ENCODE assay signal across 15 cellular contexts in genomic region chr11:134633276-134633675, GRCh38.
DNase-seq lines count a peak whose midpoint lies in the region; ATAC-seq and TF ChIP-seq lines count a peak whose summit lies in the region.
"Had no signal": no experiment of that assay in that cellular context is flagged by ENCODE, and none has a peak within 500 bp of the region (broad histone marks: within the 10 kb centered on the region; RNA-seq: fewer than 3 reads in every experiment).

No MANE protein-coding gene starts in this region.

- CTCF ChIA-PET in activated CD8-positive, alpha-beta memory T cell treated with anti-CD3 and anti-CD28 coated beads, Interleukin-2, amount 10 ng/mL, durations not matched to agents 7 days and 5 days (lab: Charles Lee), result no interaction called here

- TF ChIP-seq CTCF in coronary artery (IDR thresholded peaks at IDR 0.05), result no peak

- DNase-seq in activated CD8-positive, alpha-beta memory T cell treated with anti-CD3 and anti-CD28 coated beads, Interleukin-2, amount 50 U/mL, for 48 hours, result peak; percentile 17
- DNase-seq in activated CD8-positive, alpha-beta memory T cell treated with anti-CD3 and anti-CD28 coated beads, Interleukin-2, amount 10 ng/mL, durations not matched to agents 7 days and 5 days, result no peak
- DNase-seq in coronary artery (ENCODE audit: low spot score), result peak; percentile 16
- DNase-seq in mesenteric fat pad (ENCODE audit: low spot score), result peak; percentile 81
- DNase-seq in ureter (ENCODE audit: low spot score), result peak; percentile 15
- DNase-seq in NCI-H82 treated with DMSO at 0.1 percent for 48 hours (lab: John Stamatoyannopoulos, UW; ENCODE audit: unreplicated experiment), result no peak
- DNase-seq in effector CD4-positive, alpha-beta T cell, result no peak
- DNase-seq: AML-193; CD4-positive, alpha-beta T cell; HCEC 1CT had no signal

- H3K4me3 Mint-ChIP-seq in activated CD8-positive, alpha-beta memory T cell treated with anti-CD3 and anti-CD28 coated beads, Interleukin-2, amount 10 ng/mL, durations not matched to agents 7 days and 5 days, result no peak overlapping the region
- H3K4me3 Mint-ChIP-seq: CD4-positive, alpha-beta T cell; GM23338 had no signal

- H3K27ac ChIP-seq in coronary artery, result no peak overlapping the region
- H3K27ac ChIP-seq: 22Rv1, A549, C4-2B, HL-60 had no signal

- no peak overlapping the region for H3K27ac Mint-ChIP-seq in activated CD8-positive, alpha-beta memory T cell treated with anti-CD3 and anti-CD28 coated beads, Interleukin-2, amount 10 ng/mL, durations not matched to agents 7 days and 5 days
- H3K27ac Mint-ChIP-seq: CD4-positive, alpha-beta T cell; GM23338 had no signal

- ATAC-seq in activated CD8-positive, alpha-beta memory T cell treated with anti-CD3 and anti-CD28 coated beads, Interleukin-2, amount 10 ng/mL, durations not matched to agents 7 days and 5 days, result no peak
- ATAC-seq: A549 had no signal

- H3K9me3 Mint-ChIP-seq in activated CD8-positive, alpha-beta memory T cell treated with anti-CD3 and anti-CD28 coated beads, Interleukin-2, amount 10 ng/mL, durations not matched to agents 7 days and 5 days (ENCODE audit: low read depth), result no peaks in the 10 kb centered on the region
- H3K9me3 Mint-ChIP-seq: CD4-positive, alpha-beta T cell; GM23338 had no signal

- H3K4me3 ChIP-seq in coronary artery, result no peak overlapping the region
- H3K4me3 ChIP-seq: A549, GM23338 had no signal

- H3K4me1 Mint-ChIP-seq in activated CD8-positive, alpha-beta memory T cell treated with anti-CD3 and anti-CD28 coated beads, Interleukin-2, amount 10 ng/mL, durations not matched to agents 7 days and 5 days, result no peaks in the 10 kb centered on the region

- H3K27me3 Mint-ChIP-seq in activated CD8-positive, alpha-beta memory T cell treated with anti-CD3 and anti-CD28 coated beads, Interleukin-2, amount 10 ng/mL, durations not matched to agents 7 days and 5 days, result peaks cover 5% of the 10 kb centered on the region

- H3K36me3 Mint-ChIP-seq in activated CD8-positive, alpha-beta memory T cell treated with anti-CD3 and anti-CD28 coated beads, Interleukin-2, amount 10 ng/mL, durations not matched to agents 7 days and 5 days, result no peaks in the 10 kb centered on the region

Comparison
In these comparisons a context has a peak if more than half of its experiments do, and no peak if none do; other contexts are left out.
1. DNase-seq: peak in activated CD8-positive, alpha-beta memory T cell treated with anti-CD3 and anti-CD28 coated beads, Interleukin-2, amount 50 U/mL, for 48 hours (single experiment), coronary artery (single experiment), mesenteric fat pad (single experiment) and ureter (single experiment); none in activated CD8-positive, alpha-beta memory T cell treated with anti-CD3 and anti-CD28 coated beads, Interleukin-2, amount 10 ng/mL, durations not matched to agents 7 days and 5 days (single experiment), NCI-H82 treated with DMSO at 0.1 percent for 48 hours (single experiment) and effector CD4-positive, alpha-beta T cell (single experiment).